In the genomic region with DNA sequence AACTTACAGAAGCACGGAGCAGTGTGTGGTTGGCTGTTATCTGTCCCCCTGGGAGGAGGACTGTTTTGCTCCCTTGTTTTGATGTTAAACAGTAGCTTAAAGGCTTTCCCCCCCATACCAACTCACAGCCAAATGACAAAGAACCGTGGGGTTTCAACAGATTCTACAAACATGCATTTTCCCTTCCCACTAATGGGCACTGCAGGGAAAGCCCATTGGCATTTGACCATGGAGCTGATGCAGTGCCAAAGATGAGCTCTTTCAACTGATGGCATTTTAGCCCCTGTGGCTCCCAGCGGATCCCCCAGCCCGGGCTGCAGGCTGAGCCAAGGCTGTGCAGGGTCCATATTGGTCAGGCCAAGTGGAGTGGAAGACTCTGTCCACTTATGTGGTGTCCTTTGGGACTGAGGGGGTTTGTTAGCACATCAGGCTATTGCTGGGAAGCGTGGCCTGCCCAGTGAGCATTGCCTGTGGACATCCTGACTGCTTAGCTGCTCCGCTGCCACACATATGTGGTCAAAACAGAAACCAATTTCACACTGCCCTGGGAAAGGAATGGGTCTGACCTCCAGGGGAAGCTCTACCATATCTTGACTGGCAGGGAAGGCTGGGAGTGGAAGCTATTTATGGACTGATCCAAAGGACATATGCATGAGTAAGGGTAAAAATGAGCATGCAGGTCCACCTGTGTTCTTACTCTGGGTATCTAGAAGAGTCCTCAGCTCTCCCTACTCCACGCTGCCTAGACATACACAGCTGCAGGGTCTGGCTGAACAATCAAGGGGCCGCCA, we compare ENCODE assay signal across 10 cellular contexts.
"Had no signal": no experiment of that assay in that cellular context is flagged by ENCODE, and none has a peak within 500 bp of the region (broad histone marks: within the 10 kb centered on the region; RNA-seq: fewer than 3 reads in every experiment).

No MANE protein-coding gene starts in this region.

- H3K4me1 ChIP-seq: sigmoid colon had no signal

- H3K27ac ChIP-seq: sigmoid colon had no signal

- ATAC-seq: natural killer cell treated with Interleukin-12 subunit alpha and Interleukin-12 subunit beta and Interleukin-15 and Interleukin-18, amount 100 ng/mL, for 72 hours; stimulated activated memory B cell treated with anti-CD40 and anti-IgM and Interleukin-4, amounts not matched to agents 10 μg/mL and 1 μg/mL and 100 μg/mL, for 72 hours had no signal

- H3K9me3 ChIP-seq: sigmoid colon had no signal

- DNase-seq: activated CD4-positive, alpha-beta T cell treated with anti-CD3 and anti-CD28 coated beads, Interleukin-2, amount 10 ng/mL, durations not matched to agents 7 days and 5 days; activated CD8-positive, alpha-beta memory T cell treated with anti-CD3 and anti-CD28 coated beads for 24 hours; activated gamma-delta T cell treated with Interleukin-2 at 50 U/mL for 16 hours; activated naive CD8-positive, alpha-beta T cell treated with anti-CD3 and anti-CD28 coated beads, Interleukin-2, amount 10 ng/mL, durations not matched to agents 7 days and 5 days; hippocampal formation; mesenchymal stem cell; nucleus accumbens; sigmoid colon had no signal

- H3K27me3 ChIP-seq: sigmoid colon had no signal

- H3K4me3 ChIP-seq: sigmoid colon had no signal
